Comparison of ENCODE assay signal across 8 cellular contexts in genomic region chr6:108559884-108560462, GRCh38. TPM values are rescaled to one million over a fixed set of nuclear protein-coding genes. Genes with fewer than 3 reads are reported as not detected.
DNase-seq lines count a peak whose midpoint lies in the region; ATAC-seq and TF ChIP-seq lines count a peak whose summit lies in the region.

No MANE protein-coding gene starts in this region.

- no peaks in the 10 kb centered on the region for H3K9me3 Mint-ChIP-seq in activated CD4-positive, alpha-beta T cell treated with anti-CD3 and anti-CD28 coated beads for 36 hours (ENCODE audit: low read depth)
- H3K9me3 Mint-ChIP-seq in progenitor cell of endocrine pancreas (ENCODE audit: low read depth): no peaks in the 10 kb centered on the region

- H3K27ac Mint-ChIP-seq in activated CD4-positive, alpha-beta T cell treated with anti-CD3 and anti-CD28 coated beads for 36 hours: peak overlapping the region; percentile 47
- H3K27ac Mint-ChIP-seq in progenitor cell of endocrine pancreas: peak overlapping the region; percentile 97

- CTCF ChIA-PET in activated CD4-positive, alpha-beta T cell treated with anti-CD3 and anti-CD28 coated beads for 36 hours (lab: Charles Lee): no interaction called here

- peak overlapping the region; percentile 83 for H3K4me3 Mint-ChIP-seq in activated CD4-positive, alpha-beta T cell treated with anti-CD3 and anti-CD28 coated beads for 36 hours
- peak overlapping the region; percentile 88 for H3K4me3 Mint-ChIP-seq in progenitor cell of endocrine pancreas (ENCODE audit: low read depth)

- POLR2A ChIA-PET in activated CD4-positive, alpha-beta T cell treated with anti-CD3 and anti-CD28 coated beads for 36 hours (lab: Charles Lee): interaction anchor here (0.6 to 1.5 kb wide), 2 partner anchors 535 to 816 kb away, joined by 3 to 5 read pairs; partner anchors contain the start of genes CEP57L1 and SESN1

- H3K36me3 Mint-ChIP-seq in activated CD4-positive, alpha-beta T cell treated with anti-CD3 and anti-CD28 coated beads for 36 hours (ENCODE audit: low read depth): peaks cover 11% of the 10 kb centered on the region
- H3K36me3 Mint-ChIP-seq in progenitor cell of endocrine pancreas (ENCODE audit: insufficient read depth): peaks cover 2% of the 10 kb centered on the region

- ATAC-seq in activated CD4-positive, alpha-beta T cell treated with anti-CD3 and anti-CD28 coated beads for 36 hours: peak; percentile 1
- peak; percentile 5 for ATAC-seq in HG03066 (IDR thresholded peaks at IDR 0.05; ENCODE audit: low read depth, unreplicated experiment)
- peak; percentile 3 for ATAC-seq in left ventricle myocardium superior

- DNase-seq in activated CD4-positive, alpha-beta T cell treated with anti-CD3 and anti-CD28 coated beads for 36 hours: peak; percentile 44
- DNase-seq in activated CD4-positive, alpha-beta T cell treated with anti-CD3 and anti-CD28 coated beads for 1 hour: no peak
- DNase-seq in NCI-H774 (lab: John Stamatoyannopoulos, UW) (peak; percentile 85), anterior cingulate cortex (lab: John Stamatoyannopoulos, UW) (peak in 41 of 58 donors; percentile 35 to 89 (median 72)), left ventricle myocardium superior (no peak), progenitor cell of endocrine pancreas (ENCODE audit: low spot score, unreplicated experiment) (peak; percentile 58), MV-4-11 (lab: John Stamatoyannopoulos, UW) (no peak)

- intact Hi-C loops in activated CD4-positive, alpha-beta T cell treated with anti-CD3 and anti-CD28 coated beads for 36 hours (cut with DNase I, micrococcal nuclease): loop anchor here (1.0 to 10.0 kb wide), 15 partner anchors 37 to 1103 kb away; partner anchors contain the start of genes CD164 (in 1 of the 2), CEP57L1 (in 1 of the 2), OSTM1 (in 1 of the 2) and PDSS2 (in 1 of the 2)
- intact Hi-C loops in left ventricle myocardium superior (cut with micrococcal nuclease): loop anchor here (5.0 to 10.0 kb wide), 3 partner anchors 95 to 517 kb away; no protein-coding TSS in a partner anchor

- H3K27me3 Mint-ChIP-seq in activated CD4-positive, alpha-beta T cell treated with anti-CD3 and anti-CD28 coated beads for 36 hours: peaks cover 14% of the 10 kb centered on the region
- peaks cover 11% of the 10 kb centered on the region for H3K27me3 Mint-ChIP-seq in progenitor cell of endocrine pancreas

- H3K4me1 Mint-ChIP-seq in activated CD4-positive, alpha-beta T cell treated with anti-CD3 and anti-CD28 coated beads for 36 hours: peaks cover 34% of the 10 kb centered on the region
- H3K4me1 Mint-ChIP-seq in progenitor cell of endocrine pancreas (ENCODE audit: low read depth): peaks cover 22% of the 10 kb centered on the region

- TF ChIP-seq CTCF in progenitor cell of endocrine pancreas (IDR thresholded peaks at IDR 0.05; ENCODE audit: unreplicated experiment): no peak

RNA-seq across cellular contexts. Expression of gene FOXO3, which starts 0.7 kb away (rescaled TPM):
- 1 to 10 TPM; 7.4 to 9.0 TPM for total RNA-seq in activated CD4-positive, alpha-beta T cell treated with anti-CD3 and anti-CD28 coated beads for 36 hours
- total RNA-seq in left ventricle myocardium superior (29.5 TPM), progenitor cell of endocrine pancreas (45.2 and 47.6 TPM in 2 replicates)

Comparison
In these comparisons a context has a peak if more than half of its experiments do, and no peak if none do; other contexts are left out.
1. DNase-seq: peak in activated CD4-positive, alpha-beta T cell treated with anti-CD3 and anti-CD28 coated beads for 36 hours (single experiment), NCI-H774 (single experiment), anterior cingulate cortex (41 of 58) and progenitor cell of endocrine pancreas (single experiment); none in activated CD4-positive, alpha-beta T cell treated with anti-CD3 and anti-CD28 coated beads for 1 hour (single experiment), left ventricle myocardium superior (single experiment) and MV-4-11 (single experiment).
2. Peak in every context shown above with its lines, with median percentiles within 50 percentile points of each other: ATAC-seq.